10 cellular contexts compared by ENCODE assay signal in the genomic region with DNA sequence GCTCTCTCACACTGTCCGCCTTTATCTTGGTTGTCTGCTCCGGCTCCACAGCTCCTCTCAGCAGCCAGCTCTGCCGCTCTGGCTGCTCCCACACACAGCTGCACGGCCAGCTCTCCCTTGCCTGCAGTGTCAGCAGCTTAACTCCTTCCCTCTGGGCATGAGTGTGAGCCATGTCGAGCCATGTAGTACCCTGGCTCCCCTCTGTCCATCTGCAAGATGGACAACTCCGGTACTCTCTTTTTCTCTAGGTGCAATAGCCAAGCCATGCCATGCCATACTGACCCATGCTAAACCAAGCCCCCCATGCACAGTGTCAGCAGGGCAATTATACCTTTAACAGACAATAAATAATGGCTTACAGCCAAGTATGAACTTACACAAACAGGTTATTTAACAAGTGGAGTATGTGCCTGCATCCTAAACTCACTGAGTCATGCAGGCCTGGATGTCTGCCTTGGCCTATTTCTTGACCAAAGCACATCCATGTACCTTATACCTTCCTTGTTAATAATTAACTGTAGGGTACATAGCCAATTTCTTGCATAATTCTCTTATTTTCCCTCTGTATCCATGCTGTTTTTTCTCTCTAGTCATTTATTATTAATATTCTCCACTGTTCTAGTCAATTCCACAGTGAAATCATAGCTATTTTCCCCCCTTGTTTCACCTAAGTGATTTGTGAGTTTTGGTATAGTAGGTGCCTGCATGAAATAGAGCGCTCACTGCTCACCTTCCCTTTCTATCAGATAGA.
DNase-seq lines count a peak whose midpoint lies in the region; ATAC-seq and TF ChIP-seq lines count a peak whose summit lies in the region.
"Had no signal": no experiment of that assay in that cellular context is flagged by ENCODE, and none has a peak within 500 bp of the region (broad histone marks: within the 10 kb centered on the region; RNA-seq: fewer than 3 reads in every experiment).

No MANE protein-coding gene starts in this region.

- no peak for TF ChIP-seq POLR2A in GM18505 (IDR thresholded peaks at IDR 0.05; ENCODE audit: borderline replicate concordance, extremely low read depth, insufficient read depth, insufficient read length)

- H3K27me3 Mint-ChIP-seq in T-helper 17 cell: no peaks in the 10 kb centered on the region
- H3K27me3 Mint-ChIP-seq: activated naive CD8-positive, alpha-beta T cell treated with anti-CD3 and anti-CD28 coated beads, Interleukin-2, amount 10 ng/mL, durations not matched to agents 7 days and 5 days had no signal

- intact Hi-C loops in Right ventricle myocardium superior (cut with DNase I): no loop called here

- H3K27ac Mint-ChIP-seq in T-helper 17 cell: no peak overlapping the region
- H3K27ac Mint-ChIP-seq: activated naive CD8-positive, alpha-beta T cell treated with anti-CD3 and anti-CD28 coated beads, Interleukin-2, amount 10 ng/mL, durations not matched to agents 7 days and 5 days had no signal

- H3K9me3 ChIP-seq in T-helper 17 cell (ENCODE audit: control insufficient read depth, low read length, poor library complexity, severe bottlenecking): no peaks in the 10 kb centered on the region

- no peaks in the 10 kb centered on the region for H3K4me1 Mint-ChIP-seq in T-helper 17 cell
- H3K4me1 Mint-ChIP-seq: activated naive CD8-positive, alpha-beta T cell treated with anti-CD3 and anti-CD28 coated beads, Interleukin-2, amount 10 ng/mL, durations not matched to agents 7 days and 5 days had no signal

- peak; percentile 95 for ATAC-seq in Right ventricle myocardium superior (ENCODE audit: poor library complexity)
- ATAC-seq in T-helper 17 cell: no peak
- ATAC-seq in HG03139 (IDR thresholded peaks at IDR 0.05; ENCODE audit: unreplicated experiment): no peak
- no peak for ATAC-seq in HG03571 (IDR thresholded peaks at IDR 0.05; ENCODE audit: unreplicated experiment)
- ATAC-seq in GM18505 (IDR thresholded peaks at IDR 0.05; ENCODE audit: unreplicated experiment): no peak

- no peak overlapping the region for H3K4me3 Mint-ChIP-seq in T-helper 17 cell
- H3K4me3 Mint-ChIP-seq: activated naive CD8-positive, alpha-beta T cell treated with anti-CD3 and anti-CD28 coated beads, Interleukin-2, amount 10 ng/mL, durations not matched to agents 7 days and 5 days had no signal

- no peaks in the 10 kb centered on the region for H3K36me3 Mint-ChIP-seq in T-helper 17 cell (ENCODE audit: low read depth)
- H3K36me3 Mint-ChIP-seq: activated naive CD8-positive, alpha-beta T cell treated with anti-CD3 and anti-CD28 coated beads, Interleukin-2, amount 10 ng/mL, durations not matched to agents 7 days and 5 days had no signal

- DNase-seq in Daoy (ENCODE audit: low read depth) (peak; percentile 12), SW480 (ENCODE audit: low spot score) (peak; percentile 59), Right ventricle myocardium superior (peak; percentile 74), pons (ENCODE audit: low spot score) (peak; percentile 46), T-helper 17 cell (no peak)
- DNase-seq: activated naive CD8-positive, alpha-beta T cell treated with anti-CD3 and anti-CD28 coated beads, Interleukin-2, amount 10 ng/mL, durations not matched to agents 7 days and 5 days; DMS79 treated with DMSO at 0.1 percent for 48 hours had no signal

Comparison
In these comparisons a context has a peak if more than half of its experiments do, and no peak if none do; other contexts are left out.
1. DNase-seq: peak in Daoy (single experiment), SW480 (single experiment), Right ventricle myocardium superior (single experiment) and pons (single experiment); none in T-helper 17 cell (0 of 3).